Comparison of ENCODE assay signal across 8 cellular contexts in the genomic region with DNA sequence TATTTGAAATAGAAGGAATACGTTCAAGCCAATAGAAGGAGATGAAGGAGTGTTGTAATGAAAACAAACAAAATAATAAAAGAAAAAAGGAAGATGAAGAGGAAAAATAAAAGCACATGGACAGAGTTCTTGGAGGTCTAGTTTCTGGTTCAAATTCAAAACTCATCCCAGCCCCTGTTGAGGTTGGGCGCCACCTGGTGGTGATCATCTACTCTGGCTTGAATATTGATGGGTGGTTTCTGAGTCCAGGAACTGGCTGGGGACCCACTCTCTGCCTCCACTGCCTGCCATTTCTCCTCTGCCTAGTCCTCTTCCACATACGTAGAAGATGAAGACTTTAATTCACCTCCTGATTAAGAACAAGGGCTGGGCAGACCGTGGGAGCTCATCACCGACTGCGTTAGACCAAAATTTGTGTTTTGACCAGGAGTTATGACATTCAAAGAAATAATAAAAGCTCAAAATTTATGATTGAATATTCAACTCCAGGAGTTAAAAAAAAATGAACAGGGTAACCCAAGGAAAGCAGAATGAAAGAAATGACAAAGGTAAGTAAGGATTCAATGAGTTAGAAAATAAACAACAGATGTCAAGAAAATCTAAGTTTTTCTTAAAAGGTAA.
DNase-seq lines count a peak whose midpoint lies in the region; ATAC-seq lines count a peak whose summit lies in the region.

No MANE protein-coding gene starts in this region.

- DNase-seq in EL (peak; percentile 72), NCI-H345 treated with DMSO at 0.1 percent for 48 hours (lab: John Stamatoyannopoulos, UW; ENCODE audit: unreplicated experiment) (peak; percentile 60), cerebellar cortex (ENCODE audit: low spot score) (peak; percentile 60), left kidney (ENCODE audit: low read depth, low spot score) (peak; percentile 87)
- DNase-seq in activated CD4-positive, CD25-positive, alpha-beta regulatory T cell treated with anti-CD3 and anti-CD28 coated beads, Interleukin-2, amount 50 U/mL, for 72 hours = peak; percentile 76
- DNase-seq in stimulated activated CD4-positive, alpha-beta T cell treated with anti-CD3 and anti-CD28 coated beads, TNF-alpha, amount 100 ng/mL, for 24 hours (ENCODE audit: low read depth in 3 of 3) = peak; percentile 42 to 70 (median 43)

- ATAC-seq in HG02973 (IDR thresholded peaks at IDR 0.05; ENCODE audit: unreplicated experiment) = peak; percentile 66
- ATAC-seq in GM21390 (IDR thresholded peaks at IDR 0.05; ENCODE audit: unreplicated experiment) = no peak
